22 cellular contexts compared by ENCODE assay signal in the genomic region with DNA sequence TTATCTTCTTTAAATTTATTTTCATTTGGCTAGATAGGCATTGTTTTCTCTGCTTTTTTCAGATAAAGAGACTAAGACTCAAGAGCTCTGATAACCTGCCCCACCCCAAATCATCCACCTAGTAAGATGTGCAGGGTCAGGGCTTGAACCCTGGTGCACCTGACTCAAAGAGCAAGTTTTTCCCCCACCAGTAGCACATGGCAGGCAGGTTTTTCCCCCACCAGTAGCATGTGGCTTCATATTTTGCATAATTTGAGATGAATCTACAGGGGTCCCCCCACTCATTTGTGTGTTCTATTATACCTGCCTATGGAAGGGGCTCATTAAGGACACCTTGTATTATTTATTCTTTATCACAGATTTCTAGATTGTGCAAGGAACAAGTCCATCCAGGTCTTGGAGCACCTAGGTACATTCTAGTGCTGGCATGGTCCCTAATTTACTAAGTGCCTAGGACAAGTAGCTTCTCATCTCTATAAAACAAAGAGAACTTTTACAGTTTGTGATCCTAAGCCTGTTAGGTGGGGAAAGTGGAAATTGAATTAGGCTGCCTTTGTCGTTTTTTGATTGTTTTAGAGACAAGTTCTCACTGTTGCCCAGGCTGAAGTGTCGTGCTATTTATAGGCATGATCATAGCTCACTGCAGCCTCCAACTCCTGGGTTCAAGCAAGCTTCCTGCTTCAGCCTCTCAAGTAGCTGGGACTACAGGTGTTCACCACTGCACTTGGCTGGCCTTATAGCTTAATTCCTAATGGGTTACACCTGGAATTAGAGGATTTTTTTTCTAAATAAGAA. TPM values are rescaled to one million over a fixed set of nuclear protein-coding genes. Genes with fewer than 3 reads are reported as not detected.
DNase-seq lines count a peak whose midpoint lies in the region; ATAC-seq and TF ChIP-seq lines count a peak whose summit lies in the region.
"Had no signal": no experiment of that assay in that cellular context is flagged by ENCODE, and none has a peak within 500 bp of the region (broad histone marks: within the 10 kb centered on the region; RNA-seq: fewer than 3 reads in every experiment).

No MANE protein-coding gene starts in this region.

- H3K27me3 ChIP-seq in BLaER1 = no peaks in the 10 kb centered on the region
- H3K27me3 ChIP-seq in left lung = peaks cover 0 to 5% of the 10 kb centered on the region in 2 donors
- H3K27me3 ChIP-seq: testis had no signal

- ATAC-seq in left lung = peak; percentile 66
- ATAC-seq in GM21423 (IDR thresholded peaks at IDR 0.05; ENCODE audit: unreplicated experiment) = no peak
- ATAC-seq: right cardiac atrium had no signal

- H3K36me3 ChIP-seq in BLaER1 = no peaks in the 10 kb centered on the region
- H3K36me3 ChIP-seq in left lung = no peaks in the 10 kb centered on the region
- H3K36me3 ChIP-seq: esophagus squamous epithelium had no signal

- TF ChIP-seq POLR2A in GM19193 (IDR thresholded peaks at IDR 0.05; ENCODE audit: extremely low read depth, insufficient read depth, insufficient read length) = peak; percentile 47

- TF ChIP-seq CTCF in left lung (IDR thresholded peaks at IDR 0.05) = no peak

- peak; percentile 56 for DNase-seq in NCI-H2029 treated with DMSO at 0.1 percent for 48 hours (lab: John Stamatoyannopoulos, UW)
- no peak for DNase-seq in left lung
- no peak for DNase-seq in stimulated activated CD4-positive, alpha-beta T cell treated with anti-CD3 and anti-CD28 coated beads, Interleukin-12 subunit alpha, Interleukin-12 subunit beta, amount 100 ng/mL, for 4 hours
- DNase-seq in effector CD8-positive, alpha-beta T cell (lab: John Stamatoyannopoulos, UW) = no peak
- DNase-seq in activated gamma-delta T cell treated with Interleukin-2 at 50 U/mL for 16 hours = no peak
- DNase-seq: amygdala; central memory CD4-positive, alpha-beta T cell; esophagus squamous epithelium; glutamatergic neuron; HCEC 1CT; NCI-H2081; right cardiac atrium; stimulated activated CD4-positive, alpha-beta T cell treated with anti-CD3 and anti-CD28 coated beads, Interleukin-1b, Interleukin-23, amount 100 ng/mL, for 48 hours; SW 1271; testis had no signal

- H4K20me1 ChIP-seq in BLaER1 = no peaks in the 10 kb centered on the region

- peaks cover 62% of the 10 kb centered on the region for H3K4me1 ChIP-seq in BLaER1
- peaks cover 0 to 8% of the 10 kb centered on the region in 2 donors for H3K4me1 ChIP-seq in left lung

- no peak overlapping the region for H3K4me3 ChIP-seq in BLaER1
- H3K4me3 ChIP-seq in left lung = no peak overlapping the region
- H3K4me3 ChIP-seq: esophagus squamous epithelium, testis had no signal

- H3K27ac ChIP-seq in BLaER1 = no peak overlapping the region
- H3K27ac ChIP-seq in left lung = no peak overlapping the region
- H3K27ac ChIP-seq: RWPE1, testis, VCaP had no signal

- intact Hi-C loops in left lung (cut with DNase I) = no loop called here

- no peak overlapping the region for H3K9ac ChIP-seq in BLaER1

- H3K9me3 ChIP-seq in BLaER1 (no peaks in the 10 kb centered on the region; the same call in 1 of the 2 replicates), left lung (no peaks in the 10 kb centered on the region)
- H3K9me3 ChIP-seq: esophagus squamous epithelium, testis had no signal

- H3K4me2 ChIP-seq in BLaER1 = peak overlapping the region; percentile 27

RNA-seq across cellular contexts. Expression of a gene that starts 13.2 kb away (rescaled TPM):
- total RNA-seq in left lung = 100 to 1,000 TPM; 191 to 624 TPM
- total RNA-seq: activated CD8-positive, alpha-beta memory T cell treated with anti-CD3 and anti-CD28 coated beads for 36 hours; osteoblast had no signal

RNA-seq across cellular contexts. Expression of a gene that starts 16.1 kb away (rescaled TPM):
- total RNA-seq in left lung = 1 to 10 TPM; 1.1 to 2.4 TPM
- total RNA-seq: activated CD8-positive, alpha-beta memory T cell treated with anti-CD3 and anti-CD28 coated beads for 36 hours; osteoblast had no signal

RNA-seq across cellular contexts. Expression of a gene that starts 33.7 kb away (rescaled TPM):
- 10 to 100 TPM; 13.4 to 14.2 TPM for total RNA-seq in left lung
- total RNA-seq: activated CD8-positive, alpha-beta memory T cell treated with anti-CD3 and anti-CD28 coated beads for 36 hours had no signal
